8 cellular contexts compared by ENCODE assay signal in the genomic region with DNA sequence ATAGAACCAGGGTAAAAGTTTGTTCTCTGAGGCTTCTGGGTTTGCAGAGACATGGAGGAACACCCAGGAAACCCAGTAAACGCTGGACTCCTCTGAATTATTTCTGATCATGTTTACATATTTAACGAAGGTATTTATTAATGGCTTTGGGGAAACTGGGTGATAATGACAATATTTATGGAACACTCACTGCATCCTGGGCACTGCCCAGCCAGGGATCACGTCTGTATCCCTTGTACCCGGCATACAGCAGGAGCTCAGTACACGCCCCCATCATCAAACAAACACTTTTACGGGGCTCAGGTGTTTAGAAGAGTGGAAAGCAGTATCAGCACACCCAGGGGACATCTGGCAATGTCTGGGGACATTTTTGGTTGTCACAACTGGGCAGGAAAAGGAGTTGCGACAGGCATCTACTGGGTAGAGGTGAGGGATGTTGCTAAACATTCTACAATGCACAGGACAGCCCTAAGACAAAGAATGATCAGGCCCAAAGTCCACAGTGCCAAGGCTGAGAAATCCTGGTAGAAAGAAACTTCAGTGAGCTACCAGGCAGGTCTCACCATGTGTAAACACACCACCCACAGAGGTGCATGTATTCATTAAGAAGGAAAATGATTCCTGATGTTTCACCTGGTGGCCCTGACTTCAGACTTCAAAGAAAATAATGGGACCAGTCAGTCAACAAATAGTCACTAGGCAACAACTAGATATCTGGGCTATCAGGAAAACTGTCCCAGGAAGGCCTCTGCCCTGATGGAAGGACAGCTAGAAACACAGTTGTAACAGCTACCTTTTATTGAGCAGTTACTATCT. TPM values are rescaled to one million over a fixed set of nuclear protein-coding genes. Genes with fewer than 3 reads are reported as not detected.
DNase-seq lines count a peak whose midpoint lies in the region; ATAC-seq, FAIRE-seq and TF ChIP-seq lines count a peak whose summit lies in the region.

No MANE protein-coding gene starts in this region.

- H3K9ac ChIP-seq in duodenal mucosa (ENCODE audit: low read depth in 1 of 2, low read length in 2 of 2) = no peak overlapping the region

- H3K27me3 ChIP-seq in duodenal mucosa (ENCODE audit: control insufficient read depth in 1 of 2, insufficient read depth in 2 of 2, low read length in 2 of 2) (no peaks in the 10 kb centered on the region), neutrophil (no peaks in the 10 kb centered on the region)

- ATAC-seq in HG02588 (IDR thresholded peaks at IDR 0.05; ENCODE audit: unreplicated experiment) = no peak

- FAIRE-seq in GM19239 (lab: Jason Lieb, UNC) = no peak

- no peaks in the 10 kb centered on the region for H3K9me3 ChIP-seq in duodenal mucosa (ENCODE audit: control insufficient read depth in 1 of 2, low read length in 2 of 2)
- H3K9me3 ChIP-seq in neutrophil = no peaks in the 10 kb centered on the region

- TF ChIP-seq CTCF in neutrophil (IDR thresholded peaks at IDR 0.05) = no peak

- peak overlapping the region in 1 of 2 donors; percentile 16 for H3K4me3 ChIP-seq in duodenal mucosa (ENCODE audit: low read depth in 1 of 2, low read length in 2 of 2)
- peak overlapping the region in 1 of 2 experiments; percentile 21 for H3K4me3 ChIP-seq in neutrophil (ENCODE audit: low read depth in 1 of 2, low read length in 1 of 2)

- peaks cover 51 to 59% of the 10 kb centered on the region in 2 donors for H3K4me1 ChIP-seq in duodenal mucosa (ENCODE audit: control insufficient read depth in 1 of 2, insufficient read depth in 2 of 2, low read length in 2 of 2)
- H3K4me1 ChIP-seq in neutrophil (ENCODE audit: control insufficient read depth in 1 of 2, insufficient read depth in 1 of 2, low read depth in 1 of 2, low read length in 1 of 2) = peaks cover 71 to 82% of the 10 kb centered on the region in 2 experiments

- H3K27ac ChIP-seq in duodenal mucosa (ENCODE audit: low read depth, low read length) = peak overlapping the region; percentile 59
- H3K27ac ChIP-seq in neutrophil = peak overlapping the region; percentile 86

- DNase-seq in COR-L47 (lab: John Stamatoyannopoulos, UW) (peak; percentile 75), NCI-H2171 treated with DMSO at 0.1 percent for 48 hours (lab: John Stamatoyannopoulos, UW) (peak; percentile 93), mesenteric fat pad (ENCODE audit: low spot score) (no peak), GM19239 (ENCODE audit: insufficient read length, low spot score) (no peak)
- no peak for DNase-seq in stimulated activated naive CD4-positive, alpha-beta T cell treated with Interleukin-2 at 50 U/mL for 16 hours (lab: John Stamatoyannopoulos, UW)

- H3K36me3 ChIP-seq in duodenal mucosa (ENCODE audit: control insufficient read depth in 1 of 2, insufficient read depth in 2 of 2, low read length in 2 of 2) = no peaks in the 10 kb centered on the region
- H3K36me3 ChIP-seq in neutrophil = no peaks in the 10 kb centered on the region

RNA-seq across cellular contexts. Expression of a gene that starts 35.3 kb away (rescaled TPM):
- 23.1 TPM for total RNA-seq in mesenteric fat pad

Comparison
In these comparisons a context has a peak if more than half of its experiments do, and no peak if none do; other contexts are left out.
1. DNase-seq: peak in COR-L47 (single experiment) and NCI-H2171 treated with DMSO at 0.1 percent for 48 hours (single experiment); none in mesenteric fat pad (single experiment), stimulated activated naive CD4-positive, alpha-beta T cell treated with Interleukin-2 at 50 U/mL for 16 hours (single experiment) and GM19239 (single experiment).